Comparison of ENCODE assay signal across 1 cellular context in the genomic region with DNA sequence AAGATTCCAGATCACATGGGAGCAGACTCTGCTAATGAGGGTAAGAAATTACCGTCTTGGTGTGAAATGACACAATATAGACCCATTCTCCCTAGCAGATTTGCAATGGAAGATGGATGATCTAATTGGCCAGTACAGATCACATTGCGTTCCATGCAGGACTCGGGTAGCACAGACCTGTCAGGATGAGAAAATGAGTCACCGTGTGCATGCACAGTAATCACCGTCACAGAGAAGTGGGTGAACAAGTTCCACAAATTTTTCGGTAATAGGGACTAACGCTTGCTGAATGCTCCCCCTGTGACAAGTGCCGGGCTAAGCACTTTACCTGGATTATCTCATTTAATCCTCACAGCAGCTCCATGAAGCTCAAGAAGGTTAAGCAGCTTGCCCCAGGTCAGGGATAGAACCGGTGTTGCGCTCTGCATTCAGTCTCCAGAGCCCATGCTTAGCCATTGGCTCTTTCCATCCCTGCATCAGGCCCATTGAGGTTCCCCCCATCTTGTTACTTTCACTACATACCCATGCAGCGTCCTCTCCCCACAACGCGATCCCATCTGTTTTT.
TF ChIP-seq lines count a peak whose summit lies in the region.

No MANE protein-coding gene starts in this region.

TF ChIP-seq in GM23338, 12 proteins besides CTCF, POLR2A, EP300 and RAD21 (continued from another document):
- TF ChIP-seq, protein P1, sequence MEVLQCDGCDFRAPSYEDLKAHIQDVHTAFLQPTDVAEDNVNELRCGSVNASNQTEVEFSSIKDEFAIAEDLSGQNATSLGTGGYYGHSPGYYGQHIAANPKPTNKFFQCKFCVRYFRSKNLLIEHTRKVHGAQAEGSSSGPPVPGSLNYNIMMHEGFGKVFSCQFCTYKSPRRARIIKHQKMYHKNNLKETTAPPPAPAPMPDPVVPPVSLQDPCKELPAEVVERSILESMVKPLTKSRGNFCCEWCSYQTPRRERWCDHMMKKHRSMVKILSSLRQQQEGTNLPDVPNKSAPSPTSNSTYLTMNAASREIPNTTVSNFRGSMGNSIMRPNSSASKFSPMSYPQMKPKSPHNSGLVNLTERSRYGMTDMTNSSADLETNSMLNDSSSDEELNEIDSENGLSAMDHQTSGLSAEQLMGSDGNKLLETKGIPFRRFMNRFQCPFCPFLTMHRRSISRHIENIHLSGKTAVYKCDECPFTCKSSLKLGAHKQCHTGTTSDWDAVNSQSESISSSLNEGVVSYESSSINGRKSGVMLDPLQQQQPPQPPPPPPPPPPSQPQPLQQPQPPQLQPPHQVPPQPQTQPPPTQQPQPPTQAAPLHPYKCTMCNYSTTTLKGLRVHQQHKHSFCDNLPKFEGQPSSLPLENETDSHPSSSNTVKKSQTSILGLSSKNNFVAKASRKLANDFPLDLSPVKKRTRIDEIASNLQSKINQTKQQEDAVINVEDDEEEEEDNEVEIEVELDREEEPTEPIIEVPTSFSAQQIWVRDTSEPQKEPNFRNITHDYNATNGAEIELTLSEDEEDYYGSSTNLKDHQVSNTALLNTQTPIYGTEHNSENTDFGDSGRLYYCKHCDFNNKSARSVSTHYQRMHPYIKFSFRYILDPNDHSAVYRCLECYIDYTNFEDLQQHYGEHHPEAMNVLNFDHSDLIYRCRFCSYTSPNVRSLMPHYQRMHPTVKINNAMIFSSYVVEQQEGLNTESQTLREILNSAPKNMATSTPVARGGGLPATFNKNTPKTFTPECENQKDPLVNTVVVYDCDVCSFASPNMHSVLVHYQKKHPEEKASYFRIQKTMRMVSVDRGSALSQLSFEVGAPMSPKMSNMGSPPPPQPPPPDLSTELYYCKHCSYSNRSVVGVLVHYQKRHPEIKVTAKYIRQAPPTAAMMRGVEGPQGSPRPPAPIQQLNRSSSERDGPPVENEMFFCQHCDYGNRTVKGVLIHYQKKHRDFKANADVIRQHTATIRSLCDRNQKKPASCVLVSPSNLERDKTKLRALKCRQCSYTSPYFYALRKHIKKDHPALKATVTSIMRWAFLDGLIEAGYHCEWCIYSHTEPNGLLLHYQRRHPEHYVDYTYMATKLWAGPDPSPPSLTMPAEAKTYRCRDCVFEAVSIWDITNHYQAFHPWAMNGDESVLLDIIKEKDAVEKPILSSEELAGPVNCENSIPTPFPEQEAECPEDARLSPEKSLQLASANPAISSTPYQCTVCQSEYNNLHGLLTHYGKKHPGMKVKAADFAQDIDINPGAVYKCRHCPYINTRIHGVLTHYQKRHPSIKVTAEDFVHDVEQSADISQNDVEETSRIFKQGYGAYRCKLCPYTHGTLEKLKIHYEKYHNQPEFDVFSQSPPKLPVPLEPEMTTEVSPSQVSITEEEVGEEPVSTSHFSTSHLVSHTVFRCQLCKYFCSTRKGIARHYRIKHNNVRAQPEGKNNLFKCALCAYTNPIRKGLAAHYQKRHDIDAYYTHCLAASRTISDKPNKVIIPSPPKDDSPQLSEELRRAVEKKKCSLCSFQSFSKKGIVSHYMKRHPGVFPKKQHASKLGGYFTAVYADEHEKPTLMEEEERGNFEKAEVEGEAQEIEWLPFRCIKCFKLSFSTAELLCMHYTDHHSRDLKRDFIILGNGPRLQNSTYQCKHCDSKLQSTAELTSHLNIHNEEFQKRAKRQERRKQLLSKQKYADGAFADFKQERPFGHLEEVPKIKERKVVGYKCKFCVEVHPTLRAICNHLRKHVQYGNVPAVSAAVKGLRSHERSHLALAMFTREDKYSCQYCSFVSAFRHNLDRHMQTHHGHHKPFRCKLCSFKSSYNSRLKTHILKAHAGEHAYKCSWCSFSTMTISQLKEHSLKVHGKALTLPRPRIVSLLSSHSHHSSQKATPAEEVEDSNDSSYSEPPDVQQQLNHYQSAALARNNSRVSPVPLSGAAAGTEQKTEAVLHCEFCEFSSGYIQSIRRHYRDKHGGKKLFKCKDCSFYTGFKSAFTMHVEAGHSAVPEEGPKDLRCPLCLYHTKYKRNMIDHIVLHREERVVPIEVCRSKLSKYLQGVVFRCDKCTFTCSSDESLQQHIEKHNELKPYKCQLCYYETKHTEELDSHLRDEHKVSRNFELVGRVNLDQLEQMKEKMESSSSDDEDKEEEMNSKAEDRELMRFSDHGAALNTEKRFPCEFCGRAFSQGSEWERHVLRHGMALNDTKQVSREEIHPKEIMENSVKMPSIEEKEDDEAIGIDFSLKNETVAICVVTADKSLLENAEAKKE (CRISPR knock-in tag; IDR thresholded peaks at IDR 0.05): no peak
- TF ChIP-seq POLR2AphosphoS5 (IDR thresholded peaks at IDR 0.05; ENCODE audit: low read depth) (no peak), NANOG (IDR thresholded peaks at IDR 0.05; ENCODE audit: borderline replicate concordance) (no peak), EZH2 (IDR thresholded peaks at IDR 0.05; ENCODE audit: low read depth, unreplicated experiment) (no peak), EZH2phosphoT487 (IDR thresholded peaks at IDR 0.05; ENCODE audit: unreplicated experiment) (no peak), ZNF331 (CRISPR knock-in tag; IDR thresholded peaks at IDR 0.05; ENCODE audit: low read depth) (no peak)
- TF ChIP-seq, protein P2, sequence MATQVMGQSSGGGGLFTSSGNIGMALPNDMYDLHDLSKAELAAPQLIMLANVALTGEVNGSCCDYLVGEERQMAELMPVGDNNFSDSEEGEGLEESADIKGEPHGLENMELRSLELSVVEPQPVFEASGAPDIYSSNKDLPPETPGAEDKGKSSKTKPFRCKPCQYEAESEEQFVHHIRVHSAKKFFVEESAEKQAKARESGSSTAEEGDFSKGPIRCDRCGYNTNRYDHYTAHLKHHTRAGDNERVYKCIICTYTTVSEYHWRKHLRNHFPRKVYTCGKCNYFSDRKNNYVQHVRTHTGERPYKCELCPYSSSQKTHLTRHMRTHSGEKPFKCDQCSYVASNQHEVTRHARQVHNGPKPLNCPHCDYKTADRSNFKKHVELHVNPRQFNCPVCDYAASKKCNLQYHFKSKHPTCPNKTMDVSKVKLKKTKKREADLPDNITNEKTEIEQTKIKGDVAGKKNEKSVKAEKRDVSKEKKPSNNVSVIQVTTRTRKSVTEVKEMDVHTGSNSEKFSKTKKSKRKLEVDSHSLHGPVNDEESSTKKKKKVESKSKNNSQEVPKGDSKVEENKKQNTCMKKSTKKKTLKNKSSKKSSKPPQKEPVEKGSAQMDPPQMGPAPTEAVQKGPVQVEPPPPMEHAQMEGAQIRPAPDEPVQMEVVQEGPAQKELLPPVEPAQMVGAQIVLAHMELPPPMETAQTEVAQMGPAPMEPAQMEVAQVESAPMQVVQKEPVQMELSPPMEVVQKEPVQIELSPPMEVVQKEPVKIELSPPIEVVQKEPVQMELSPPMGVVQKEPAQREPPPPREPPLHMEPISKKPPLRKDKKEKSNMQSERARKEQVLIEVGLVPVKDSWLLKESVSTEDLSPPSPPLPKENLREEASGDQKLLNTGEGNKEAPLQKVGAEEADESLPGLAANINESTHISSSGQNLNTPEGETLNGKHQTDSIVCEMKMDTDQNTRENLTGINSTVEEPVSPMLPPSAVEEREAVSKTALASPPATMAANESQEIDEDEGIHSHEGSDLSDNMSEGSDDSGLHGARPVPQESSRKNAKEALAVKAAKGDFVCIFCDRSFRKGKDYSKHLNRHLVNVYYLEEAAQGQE (IDR thresholded peaks at IDR 0.05; ENCODE audit: unreplicated experiment): no peak
- TF ChIP-seq, protein P3, sequence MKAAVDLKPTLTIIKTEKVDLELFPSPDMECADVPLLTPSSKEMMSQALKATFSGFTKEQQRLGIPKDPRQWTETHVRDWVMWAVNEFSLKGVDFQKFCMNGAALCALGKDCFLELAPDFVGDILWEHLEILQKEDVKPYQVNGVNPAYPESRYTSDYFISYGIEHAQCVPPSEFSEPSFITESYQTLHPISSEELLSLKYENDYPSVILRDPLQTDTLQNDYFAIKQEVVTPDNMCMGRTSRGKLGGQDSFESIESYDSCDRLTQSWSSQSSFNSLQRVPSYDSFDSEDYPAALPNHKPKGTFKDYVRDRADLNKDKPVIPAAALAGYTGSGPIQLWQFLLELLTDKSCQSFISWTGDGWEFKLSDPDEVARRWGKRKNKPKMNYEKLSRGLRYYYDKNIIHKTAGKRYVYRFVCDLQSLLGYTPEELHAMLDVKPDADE (IDR thresholded peaks at IDR 0.05): no peak
TF ChIP-seq in GM23338: peak in this region for 0.
